22 cellular contexts compared by ENCODE assay signal in genomic region chr21:26332873-26333272, GRCh38.
"Had no signal": no experiment of that assay in that cellular context is flagged by ENCODE, and none has a peak within 500 bp of the region (broad histone marks: within the 10 kb centered on the region; RNA-seq: fewer than 3 reads in every experiment).

No MANE protein-coding gene starts in this region.

- ATAC-seq: heart left ventricle; left lobe of liver; stimulated activated naive B cell treated with anti-CD40 and anti-IgM and Interleukin-4, amounts not matched to agents 10 μg/mL and 1 μg/mL and 100 μg/mL, for 72 hours; stimulated activated naive CD8-positive, alpha-beta T cell treated with anti-CD3 and anti-CD28 coated beads, Interleukin-15, amount 100 ng/mL, for 72 hours; upper lobe of right lung had no signal

- H3K27ac Mint-ChIP-seq: mesothelial cell of epicardium; natural killer cell treated with Interleukin-12 subunit alpha and Interleukin-12 subunit beta and Interleukin-15 and Interleukin-18, amount 100 ng/mL, for 72 hours; neural progenitor cell; stimulated activated naive B cell treated with anti-CD40 and anti-IgM and Interleukin-4, amounts not matched to agents 10 μg/mL and 1 μg/mL and 100 μg/mL, for 72 hours had no signal

- H3K27me3 Mint-ChIP-seq: natural killer cell treated with Interleukin-12 subunit alpha and Interleukin-12 subunit beta and Interleukin-15 and Interleukin-18, amount 100 ng/mL, for 72 hours; stimulated activated naive B cell treated with anti-CD40 and anti-IgM and Interleukin-4, amounts not matched to agents 10 μg/mL and 1 μg/mL and 100 μg/mL, for 72 hours had no signal

- H3K27ac ChIP-seq: coronary artery, heart left ventricle, neural progenitor cell, ovary, right atrium auricular region, sigmoid colon, testis, tibial nerve, upper lobe of right lung, vagina had no signal

- H3K36me3 ChIP-seq: heart left ventricle, neural progenitor cell, ovary, right atrium auricular region, sigmoid colon, tibial nerve, upper lobe of right lung, vagina had no signal

- DNase-seq: effector CD4-positive, alpha-beta T cell; heart left ventricle; hippocampal formation; kidney glomerular epithelial cell; nucleus accumbens; ovary; sigmoid colon; stimulated activated CD4-positive, alpha-beta T cell treated with anti-CD3 and anti-CD28 coated beads, Interleukin-2, amount 100 ng/mL, for 24 hours; stimulated activated CD4-positive, alpha-beta T cell treated with anti-CD3 and anti-CD28 coated beads, Interleukin-4, amount 100 ng/mL, for 4 hours; stimulated activated naive B cell treated with anti-CD40 and anti-IgM and Interleukin-4, amounts not matched to agents 10 μg/mL and 1 μg/mL and 100 μg/mL, for 72 hours; stimulated activated naive CD8-positive, alpha-beta T cell treated with anti-CD3 and anti-CD28 coated beads, Interleukin-15, amount 100 ng/mL, for 72 hours; testis; upper lobe of right lung had no signal

- H3K4me3 ChIP-seq: coronary artery, heart left ventricle, neural progenitor cell, ovary, right atrium auricular region, sigmoid colon, skin epidermis, testis, tibial nerve, upper lobe of right lung, vagina had no signal

- H3K4me3 Mint-ChIP-seq: mesothelial cell of epicardium; natural killer cell treated with Interleukin-12 subunit alpha and Interleukin-12 subunit beta and Interleukin-15 and Interleukin-18, amount 100 ng/mL, for 72 hours; neural progenitor cell; stimulated activated naive B cell treated with anti-CD40 and anti-IgM and Interleukin-4, amounts not matched to agents 10 μg/mL and 1 μg/mL and 100 μg/mL, for 72 hours; stimulated activated naive CD8-positive, alpha-beta T cell treated with anti-CD3 and anti-CD28 coated beads, Interleukin-15, amount 100 ng/mL, for 72 hours had no signal

- H3K4me2 ChIP-seq: neural progenitor cell had no signal

- H3K36me3 Mint-ChIP-seq: mesothelial cell of epicardium; natural killer cell treated with Interleukin-12 subunit alpha and Interleukin-12 subunit beta and Interleukin-15 and Interleukin-18, amount 100 ng/mL, for 72 hours; neural progenitor cell; stimulated activated naive B cell treated with anti-CD40 and anti-IgM and Interleukin-4, amounts not matched to agents 10 μg/mL and 1 μg/mL and 100 μg/mL, for 72 hours had no signal

- H3K9me3 Mint-ChIP-seq: neural progenitor cell; stimulated activated naive B cell treated with anti-CD40 and anti-IgM and Interleukin-4, amounts not matched to agents 10 μg/mL and 1 μg/mL and 100 μg/mL, for 72 hours; stimulated activated naive CD8-positive, alpha-beta T cell treated with anti-CD3 and anti-CD28 coated beads, Interleukin-15, amount 100 ng/mL, for 72 hours had no signal

- H3K9ac ChIP-seq: neural progenitor cell had no signal

- H3K4me1 Mint-ChIP-seq: mesothelial cell of epicardium; neural progenitor cell; stimulated activated naive B cell treated with anti-CD40 and anti-IgM and Interleukin-4, amounts not matched to agents 10 μg/mL and 1 μg/mL and 100 μg/mL, for 72 hours; stimulated activated naive CD8-positive, alpha-beta T cell treated with anti-CD3 and anti-CD28 coated beads, Interleukin-15, amount 100 ng/mL, for 72 hours had no signal

- H3K4me1 ChIP-seq: heart left ventricle, neural progenitor cell, right atrium auricular region, sigmoid colon, testis, tibial nerve, upper lobe of right lung, vagina had no signal

- H3K27me3 ChIP-seq: heart left ventricle, neural progenitor cell, ovary, right atrium auricular region, sigmoid colon, testis, tibial nerve, upper lobe of right lung, vagina had no signal

- H3K9me3 ChIP-seq: ovary, sigmoid colon, testis, upper lobe of right lung, vagina had no signal

- H2AFZ ChIP-seq: neural progenitor cell had no signal
